In the genomic region with DNA sequence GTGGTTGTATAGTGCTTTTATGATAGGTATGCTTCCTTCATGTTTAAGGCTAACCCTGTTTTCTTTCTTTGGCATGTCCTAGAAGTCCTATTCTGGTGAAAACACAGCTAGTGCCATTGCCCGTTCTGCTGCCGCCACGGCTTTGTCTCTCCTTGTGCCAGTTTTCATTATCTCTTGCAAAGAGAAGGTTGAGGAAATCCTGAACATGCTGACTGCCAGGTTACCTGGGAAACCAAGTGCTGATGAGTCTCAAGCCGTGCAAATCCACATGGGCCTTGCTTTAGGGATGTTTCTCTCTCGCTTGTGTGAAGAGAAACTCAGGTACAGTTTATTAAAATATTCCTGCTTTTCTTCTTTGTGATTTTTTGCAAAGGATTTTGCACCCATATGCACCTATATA, we compare ENCODE assay signal across 22 cellular contexts.
"Had no signal": no experiment of that assay in that cellular context is flagged by ENCODE, and none has a peak within 500 bp of the region (broad histone marks: within the 10 kb centered on the region; RNA-seq: fewer than 3 reads in every experiment).

No MANE protein-coding gene starts in this region.

- H3K36me3 ChIP-seq: adrenal gland, colonic mucosa, gastroesophageal sphincter, ovary, thoracic aorta, upper lobe of right lung had no signal

- DNase-seq: activated CD4-positive, alpha-beta T cell treated with anti-CD3 and anti-CD28 coated beads for 36 hours; activated CD4-positive, alpha-beta T cell treated with anti-CD3 and anti-CD28 coated beads, Interleukin-2, amount 50 U/mL, for 48 hours; activated gamma-delta T cell treated with Interleukin-2 at 50 U/mL for 16 hours; colonic mucosa; effector CD4-positive, alpha-beta T cell; heart right ventricle; immature natural killer cell; left ventricle myocardium superior; mucosa of descending colon; naive B cell; ovary; stimulated activated CD4-positive, alpha-beta T cell treated with anti-CD3 and anti-CD28 coated beads, Interleukin-4, amount 100 ng/mL, for 1 hour; T-helper 17 cell; upper lobe of right lung had no signal

- ATAC-seq: activated CD4-positive, alpha-beta T cell treated with anti-CD3 and anti-CD28 coated beads for 36 hours; activated naive CD4-positive, alpha-beta T cell treated with anti-CD3 and anti-CD28 coated beads, Interleukin-2, amount 50 U/mL, for 72 hours; gastroesophageal sphincter; heart right ventricle; left ventricle myocardium superior; mucosa of descending colon; sciatic nerve; T-helper 17 cell; upper lobe of right lung had no signal

- H3K27ac Mint-ChIP-seq: activated CD4-positive, alpha-beta T cell treated with anti-CD3 and anti-CD28 coated beads for 36 hours; activated naive CD4-positive, alpha-beta T cell treated with anti-CD3 and anti-CD28 coated beads, Interleukin-2, amount 50 U/mL, for 72 hours; immature natural killer cell; memory B cell; naive B cell; T-helper 17 cell had no signal

- H3K36me3 Mint-ChIP-seq: activated naive CD4-positive, alpha-beta T cell treated with anti-CD3 and anti-CD28 coated beads, Interleukin-2, amount 50 U/mL, for 72 hours had no signal

- H3K27ac ChIP-seq: adrenal gland, colonic mucosa, esophagus muscularis mucosa, gastroesophageal sphincter, ovary, thoracic aorta, upper lobe of right lung had no signal

- H3K9me3 ChIP-seq: adrenal gland, colonic mucosa, esophagus muscularis mucosa, gastroesophageal sphincter, heart right ventricle, mucosa of descending colon, ovary, thoracic aorta, upper lobe of right lung had no signal

- H3K4me2 ChIP-seq: smooth muscle cell had no signal

- H3K4me3 ChIP-seq: adrenal gland, colonic mucosa, esophagus muscularis mucosa, gastroesophageal sphincter, heart right ventricle, mucosa of descending colon, ovary, smooth muscle cell, thoracic aorta, upper lobe of right lung had no signal

- H3K4me1 Mint-ChIP-seq: memory B cell, naive B cell, T-helper 17 cell had no signal

- H3K27me3 ChIP-seq: adrenal gland, colonic mucosa, esophagus muscularis mucosa, gastroesophageal sphincter, heart right ventricle, ovary, upper lobe of right lung had no signal

- H3K9me3 Mint-ChIP-seq: activated naive CD4-positive, alpha-beta T cell treated with anti-CD3 and anti-CD28 coated beads, Interleukin-2, amount 50 U/mL, for 72 hours; immature natural killer cell; memory B cell; naive B cell had no signal

- H3K4me1 ChIP-seq: colonic mucosa, gastroesophageal sphincter had no signal

- H3K4me3 Mint-ChIP-seq: activated CD4-positive, alpha-beta T cell treated with anti-CD3 and anti-CD28 coated beads for 36 hours; immature natural killer cell; memory B cell; naive B cell; T-helper 17 cell had no signal
